In the genomic region with DNA sequence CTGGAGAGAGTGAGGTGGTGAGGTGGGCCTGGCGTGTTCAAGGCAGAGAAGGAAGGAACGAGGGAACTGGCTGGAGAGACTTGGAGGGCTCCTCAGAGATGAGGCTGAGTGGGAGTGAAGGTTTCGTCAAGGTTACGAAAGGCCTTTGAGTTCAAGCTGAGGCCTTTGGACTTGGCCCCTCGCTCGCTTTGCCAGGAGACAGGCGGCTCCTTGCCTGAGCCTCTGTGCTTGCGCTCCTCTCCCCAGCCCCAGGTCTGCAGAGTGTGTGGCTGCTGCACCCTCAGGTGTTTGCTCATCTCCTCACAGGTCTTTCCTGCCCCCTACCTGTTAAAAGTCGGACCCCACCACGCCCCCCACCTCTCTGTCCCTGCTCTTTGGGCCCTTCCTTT, we compare ENCODE assay signal across 23 cellular contexts.
DNase-seq lines count a peak whose midpoint lies in the region; ATAC-seq and TF ChIP-seq lines count a peak whose summit lies in the region.
"Had no signal": no experiment of that assay in that cellular context is flagged by ENCODE, and none has a peak within 500 bp of the region (broad histone marks: within the 10 kb centered on the region; RNA-seq: fewer than 3 reads in every experiment).

No MANE protein-coding gene starts in this region.

- H3K4me1 ChIP-seq in cardiac muscle cell (ENCODE audit: low read depth) (no peaks in the 10 kb centered on the region), ectodermal cell (ENCODE audit: control insufficient read depth, insufficient read depth, low read length) (peaks cover 33% of the 10 kb centered on the region), mesodermal cell (ENCODE audit: control insufficient read depth, insufficient read depth, low read length, poor library complexity, severe bottlenecking) (peaks cover 27% of the 10 kb centered on the region), upper lobe of left lung (no peaks in the 10 kb centered on the region)
- H3K4me1 ChIP-seq: right atrium auricular region had no signal

- peaks cover 8 to 14% of the 10 kb centered on the region in 2 donors for H3K4me1 Mint-ChIP-seq in natural killer cell
- H3K4me1 Mint-ChIP-seq in T-helper 2 cell treated with Interferon-gamma antibody and Interleukin-4, amounts not matched to agents 5 μg/mL and 100 μg/mL, for 36 hours (ENCODE audit: low read depth): peaks cover 18% of the 10 kb centered on the region

- no peak for TF ChIP-seq POLR2A in upper lobe of left lung (IDR thresholded peaks at IDR 0.05)

- H3K9me3 ChIP-seq in cardiac muscle cell (ENCODE audit: low read depth) (no peaks in the 10 kb centered on the region), ectodermal cell (ENCODE audit: control insufficient read depth, low read length) (no peaks in the 10 kb centered on the region), mesodermal cell (ENCODE audit: control insufficient read depth, low read length) (peaks cover 8% of the 10 kb centered on the region), upper lobe of left lung (no peaks in the 10 kb centered on the region)
- H3K9me3 ChIP-seq: mucosa of descending colon, right atrium auricular region had no signal

- 87% methylated on average over 10 of the region's 10 CpGs for WGBS in ectodermal cell, 2 experiments
- WGBS in mesodermal cell (ENCODE audit: insufficient coverage in 2 of 2), 2 experiments: 77 to 91% methylated on average over 5 to 10 of the region's 10 CpGs
- WGBS in upper lobe of left lung, 2 donors: 86 to 91% methylated on average over 10 of the region's 10 CpGs

- H3K27me3 ChIP-seq in cardiac muscle cell (no peaks in the 10 kb centered on the region), ectodermal cell (ENCODE audit: control insufficient read depth, insufficient read depth, low read length, poor library complexity, severe bottlenecking) (no peaks in the 10 kb centered on the region), upper lobe of left lung (no peaks in the 10 kb centered on the region)
- H3K27me3 ChIP-seq: right atrium auricular region had no signal

- TF ChIP-seq EP300 in upper lobe of left lung (IDR thresholded peaks at IDR 0.05): no peak

- DNase-seq in cardiac muscle cell (ENCODE audit: low read depth in 1 of 2, low spot score in 1 of 2) (no peak), Right ventricle myocardium superior (no peak), upper lobe of left lung (no peak), natural killer cell (no peak), pons (ENCODE audit: low spot score) (no peak)
- no peak for DNase-seq in T-helper 2 cell treated with Interferon-gamma antibody and Interleukin-4, amounts not matched to agents 5 μg/mL and 100 μg/mL, for 36 hours (ENCODE audit: low spot score)
- DNase-seq: activated CD4-positive, alpha-beta T cell treated with anti-CD3 and anti-CD28 coated beads, Interleukin-2, amount 50 U/mL, for 48 hours; C1 segment of cervical spinal cord; Calu3; foreskin fibroblast; HCEC 1CT; hippocampal formation; mucosa of descending colon; NCI-H146; NCI-H2171; NCI-H526; occipital lobe had no signal

- no peak for ATAC-seq in Right ventricle myocardium superior (ENCODE audit: poor library complexity)
- ATAC-seq in upper lobe of left lung (ENCODE audit: low FRiP score in 2 of 2): peak; percentile 39 to 63
- ATAC-seq in natural killer cell: no peak
- ATAC-seq: mucosa of descending colon had no signal

- no peaks in the 10 kb centered on the region for H3K9me3 Mint-ChIP-seq in natural killer cell
- no peaks in the 10 kb centered on the region for H3K9me3 Mint-ChIP-seq in T-helper 2 cell treated with Interferon-gamma antibody and Interleukin-4, amounts not matched to agents 5 μg/mL and 100 μg/mL, for 36 hours
- H3K9me3 Mint-ChIP-seq: central memory CD8-positive, alpha-beta T cell; T-helper 1 cell treated with Interleukin-12 subunit alpha and Interleukin-12 subunit beta and Interleukin-4 antibody, amounts not matched to agents 30 μg/mL and 1 μg/mL, for 36 hours had no signal

- intact Hi-C loops in Right ventricle myocardium superior (cut with DNase I) (no loop called here), natural killer cell (cut with micrococcal nuclease) (no loop called here)

- H3K4me3 Mint-ChIP-seq in natural killer cell: no peak overlapping the region
- H3K4me3 Mint-ChIP-seq in T-helper 2 cell treated with Interferon-gamma antibody and Interleukin-4, amounts not matched to agents 5 μg/mL and 100 μg/mL, for 36 hours: no peak overlapping the region
- H3K4me3 Mint-ChIP-seq: central memory CD8-positive, alpha-beta T cell; T-helper 1 cell treated with Interleukin-12 subunit alpha and Interleukin-12 subunit beta and Interleukin-4 antibody, amounts not matched to agents 30 μg/mL and 1 μg/mL, for 36 hours had no signal

- H3K4me3 ChIP-seq in cardiac muscle cell: no peak overlapping the region
- no peak overlapping the region for H3K4me3 ChIP-seq in ectodermal cell (ENCODE audit: insufficient read depth, low read depth, low read length)
- H3K4me3 ChIP-seq in mesodermal cell (ENCODE audit: extremely low read depth, insufficient read depth, low read length, poor library complexity, severe bottlenecking): no peak overlapping the region
- no peak overlapping the region for H3K4me3 ChIP-seq in upper lobe of left lung
- H3K4me3 ChIP-seq: mucosa of descending colon, right atrium auricular region had no signal

- no peaks in the 10 kb centered on the region for H3K27me3 Mint-ChIP-seq in natural killer cell (ENCODE audit: low read depth in 2 of 2)
- H3K27me3 Mint-ChIP-seq in T-helper 2 cell treated with Interferon-gamma antibody and Interleukin-4, amounts not matched to agents 5 μg/mL and 100 μg/mL, for 36 hours (ENCODE audit: low read depth): no peaks in the 10 kb centered on the region
- H3K27me3 Mint-ChIP-seq: central memory CD8-positive, alpha-beta T cell had no signal

- no peak for TF ChIP-seq CTCF in cardiac muscle cell (IDR thresholded peaks at IDR 0.05; ENCODE audit: low read depth, low read length)
- TF ChIP-seq CTCF in upper lobe of left lung (IDR thresholded peaks at IDR 0.05): no peak
- TF ChIP-seq CTCF in natural killer cell (IDR thresholded peaks at IDR 0.05): no peak

- no peak overlapping the region for H3K27ac Mint-ChIP-seq in natural killer cell
- H3K27ac Mint-ChIP-seq in T-helper 2 cell treated with Interferon-gamma antibody and Interleukin-4, amounts not matched to agents 5 μg/mL and 100 μg/mL, for 36 hours: no peak overlapping the region
- H3K27ac Mint-ChIP-seq: T-helper 1 cell treated with Interleukin-12 subunit alpha and Interleukin-12 subunit beta and Interleukin-4 antibody, amounts not matched to agents 30 μg/mL and 1 μg/mL, for 36 hours had no signal

- H3K36me3 Mint-ChIP-seq in natural killer cell: no peaks in the 10 kb centered on the region
- H3K36me3 Mint-ChIP-seq in T-helper 2 cell treated with Interferon-gamma antibody and Interleukin-4, amounts not matched to agents 5 μg/mL and 100 μg/mL, for 36 hours (ENCODE audit: low read depth): peaks cover 2% of the 10 kb centered on the region

- H3K27ac ChIP-seq in cardiac muscle cell: peak overlapping the region; percentile 10
- peak overlapping the region; percentile 22 for H3K27ac ChIP-seq in ectodermal cell (ENCODE audit: insufficient read depth, low read depth, low read length, poor library complexity, severe bottlenecking)
- H3K27ac ChIP-seq in mesodermal cell (ENCODE audit: low read depth, low read length, severe bottlenecking): peak overlapping the region; percentile 62
- H3K27ac ChIP-seq in upper lobe of left lung: no peak overlapping the region
- H3K27ac ChIP-seq: right atrium auricular region, VCaP had no signal

- H3K36me3 ChIP-seq in cardiac muscle cell (no peaks in the 10 kb centered on the region), ectodermal cell (ENCODE audit: control insufficient read depth, insufficient read depth, low read length) (no peaks in the 10 kb centered on the region), mesodermal cell (ENCODE audit: control insufficient read depth, insufficient read depth, low read length) (peaks cover 31% of the 10 kb centered on the region), upper lobe of left lung (peaks cover 0 to 5% (median 2%) of the 10 kb centered on the region in 4 donors)
- H3K36me3 ChIP-seq: right atrium auricular region had no signal

Comparison
In these comparisons a context has a peak if more than half of its experiments do, and no peak if none do; other contexts are left out.
1. H3K27ac ChIP-seq: peak in cardiac muscle cell (single experiment), ectodermal cell (single experiment) and mesodermal cell (single experiment); none in upper lobe of left lung (0 of 4).
2. ATAC-seq: peak in upper lobe of left lung (2 of 2); none in Right ventricle myocardium superior (single experiment) and natural killer cell (0 of 3).